ENCODE assay signal across 3 cellular contexts in the genomic region with DNA sequence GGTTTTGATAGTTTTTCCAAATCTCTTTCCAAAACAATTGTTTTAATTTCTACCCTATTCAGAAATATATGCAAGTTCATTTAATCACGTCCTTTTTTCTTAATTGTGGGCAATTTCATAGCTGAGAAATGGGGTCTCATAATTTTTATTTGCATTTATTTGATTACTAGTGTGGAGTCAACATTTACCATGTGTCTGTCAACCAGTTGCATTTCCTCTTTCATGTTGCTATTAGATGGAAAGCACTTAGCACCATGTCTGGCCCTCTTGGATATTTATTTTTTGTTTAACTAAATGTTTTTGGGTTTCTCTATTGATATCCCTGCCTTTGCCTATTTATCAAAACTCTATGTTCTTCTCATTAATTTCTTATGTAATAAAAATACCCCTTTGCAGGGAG. TPM values are rescaled to one million over a fixed set of nuclear protein-coding genes. Genes with fewer than 3 reads are reported as not detected.
"Had no signal": no experiment of that assay in that cellular context is flagged by ENCODE, and none has a peak within 500 bp of the region (broad histone marks: within the 10 kb centered on the region; RNA-seq: fewer than 3 reads in every experiment).

No MANE protein-coding gene starts in this region.

RNA-seq across cellular contexts. Expression of gene FCGR3B, which starts 13.9 kb away (rescaled TPM):
- polyA plus RNA-seq: endothelial cell of umbilical vein, fibroblast of lung, hepatocyte had no signal

RNA-seq across cellular contexts. Expression of gene FCGR2B, which starts 18.1 kb away (rescaled TPM):
- polyA plus RNA-seq: endothelial cell of umbilical vein, fibroblast of lung, hepatocyte had no signal
